18 cellular contexts compared by ENCODE assay signal in genomic region chr3:108940568-108941285, GRCh38. TPM values are rescaled to one million over a fixed set of nuclear protein-coding genes. Genes with fewer than 3 reads are reported as not detected.
"Had no signal": no experiment of that assay in that cellular context is flagged by ENCODE, and none has a peak within 500 bp of the region (broad histone marks: within the 10 kb centered on the region; RNA-seq: fewer than 3 reads in every experiment).

No MANE protein-coding gene starts in this region.

- H3K27me3 Mint-ChIP-seq: activated CD4-positive, alpha-beta memory T cell treated with anti-CD3 and anti-CD28 coated beads, Interleukin-2, amount 10 ng/mL, durations not matched to agents 7 days and 5 days; activated T-cell treated with anti-CD3 and anti-CD28 coated beads, Interleukin-2, amount 50 U/mL, for 24 hours; stimulated activated memory B cell treated with anti-CD40 and anti-IgM and Interleukin-4, amounts not matched to agents 10 μg/mL and 1 μg/mL and 100 μg/mL, for 72 hours had no signal

- H3K4me3 Mint-ChIP-seq: activated CD4-positive, alpha-beta memory T cell treated with anti-CD3 and anti-CD28 coated beads, Interleukin-2, amount 10 ng/mL, durations not matched to agents 7 days and 5 days; activated naive CD4-positive, alpha-beta T cell treated with anti-CD3 and anti-CD28 coated beads, Interleukin-2, amount 10 ng/mL, durations not matched to agents 7 days and 5 days; activated T-cell treated with anti-CD3 and anti-CD28 coated beads, Interleukin-2, amount 50 U/mL, for 24 hours; nephron progenitor cell; stimulated activated memory B cell treated with anti-CD40 and anti-IgM and Interleukin-4, amounts not matched to agents 10 μg/mL and 1 μg/mL and 100 μg/mL, for 72 hours had no signal

- DNase-seq: activated CD4-positive, alpha-beta memory T cell treated with anti-CD3 and anti-CD28 coated beads, Interleukin-2, amount 10 ng/mL, durations not matched to agents 7 days and 5 days; activated naive CD4-positive, alpha-beta T cell treated with anti-CD3 and anti-CD28 coated beads, Interleukin-2, amount 10 ng/mL, durations not matched to agents 7 days and 5 days; activated T-cell treated with anti-CD3 and anti-CD28 coated beads, Interleukin-2, amount 50 U/mL, for 24 hours; central memory CD4-positive, alpha-beta T cell; colonic mucosa; hypothalamus; kidney; left ventricle myocardium superior; mesendoderm; nephron progenitor cell; stimulated activated CD4-positive, alpha-beta T cell treated with anti-CD3 and anti-CD28 coated beads, Interleukin-12 subunit alpha, Interleukin-12 subunit beta, amount 100 ng/mL, for 4 hours; thyroid gland; WERI-Rb-1 had no signal

- H3K27me3 ChIP-seq: colonic mucosa, thyroid gland, vagina had no signal

- H3K4me3 ChIP-seq: colonic mucosa, thyroid gland, vagina had no signal

- H3K4me1 Mint-ChIP-seq: activated CD4-positive, alpha-beta memory T cell treated with anti-CD3 and anti-CD28 coated beads, Interleukin-2, amount 10 ng/mL, durations not matched to agents 7 days and 5 days; activated naive CD4-positive, alpha-beta T cell treated with anti-CD3 and anti-CD28 coated beads, Interleukin-2, amount 10 ng/mL, durations not matched to agents 7 days and 5 days; nephron progenitor cell; stimulated activated memory B cell treated with anti-CD40 and anti-IgM and Interleukin-4, amounts not matched to agents 10 μg/mL and 1 μg/mL and 100 μg/mL, for 72 hours had no signal

- H3K27ac Mint-ChIP-seq: activated CD4-positive, alpha-beta memory T cell treated with anti-CD3 and anti-CD28 coated beads, Interleukin-2, amount 10 ng/mL, durations not matched to agents 7 days and 5 days; activated naive CD4-positive, alpha-beta T cell treated with anti-CD3 and anti-CD28 coated beads, Interleukin-2, amount 10 ng/mL, durations not matched to agents 7 days and 5 days; activated T-cell treated with anti-CD3 and anti-CD28 coated beads, Interleukin-2, amount 50 U/mL, for 24 hours; nephron progenitor cell; stimulated activated memory B cell treated with anti-CD40 and anti-IgM and Interleukin-4, amounts not matched to agents 10 μg/mL and 1 μg/mL and 100 μg/mL, for 72 hours had no signal

- H3K9me3 ChIP-seq: colonic mucosa, thyroid gland, vagina had no signal

- H3K36me3 Mint-ChIP-seq: activated naive CD4-positive, alpha-beta T cell treated with anti-CD3 and anti-CD28 coated beads, Interleukin-2, amount 10 ng/mL, durations not matched to agents 7 days and 5 days; stimulated activated memory B cell treated with anti-CD40 and anti-IgM and Interleukin-4, amounts not matched to agents 10 μg/mL and 1 μg/mL and 100 μg/mL, for 72 hours had no signal

- H3K9me3 Mint-ChIP-seq: activated CD4-positive, alpha-beta memory T cell treated with anti-CD3 and anti-CD28 coated beads, Interleukin-2, amount 10 ng/mL, durations not matched to agents 7 days and 5 days; activated naive CD4-positive, alpha-beta T cell treated with anti-CD3 and anti-CD28 coated beads, Interleukin-2, amount 10 ng/mL, durations not matched to agents 7 days and 5 days; activated T-cell treated with anti-CD3 and anti-CD28 coated beads, Interleukin-2, amount 50 U/mL, for 24 hours; nephron progenitor cell; stimulated activated memory B cell treated with anti-CD40 and anti-IgM and Interleukin-4, amounts not matched to agents 10 μg/mL and 1 μg/mL and 100 μg/mL, for 72 hours had no signal

- H3K4me1 ChIP-seq: colonic mucosa, thyroid gland, vagina had no signal

- H3K27ac ChIP-seq: colonic mucosa, thyroid gland, vagina, WERI-Rb-1 had no signal

- H3K36me3 ChIP-seq: colonic mucosa, thyroid gland, vagina, WERI-Rb-1 had no signal

- ATAC-seq: esophagus mucosa; stimulated activated memory B cell treated with anti-CD40 and anti-IgM and Interleukin-4, amounts not matched to agents 10 μg/mL and 1 μg/mL and 100 μg/mL, for 72 hours had no signal

RNA-seq across cellular contexts. Expression of gene GUCA1C, which starts 13.0 kb away (rescaled TPM):
- total RNA-seq: activated CD4-positive, alpha-beta memory T cell treated with anti-CD3 and anti-CD28 coated beads, Interleukin-2, amount 10 ng/mL, durations not matched to agents 7 days and 5 days; colonic mucosa; esophagus mucosa; kidney; osteoblast; T-helper 1 cell treated with Interleukin-12 subunit alpha and Interleukin-12 subunit beta and Interleukin-4 antibody, amounts not matched to agents 30 ng/mL and 1 ng/mL, for 36 hours; thyroid gland; vagina had no signal
